21 cellular contexts compared by ENCODE assay signal in the genomic region with DNA sequence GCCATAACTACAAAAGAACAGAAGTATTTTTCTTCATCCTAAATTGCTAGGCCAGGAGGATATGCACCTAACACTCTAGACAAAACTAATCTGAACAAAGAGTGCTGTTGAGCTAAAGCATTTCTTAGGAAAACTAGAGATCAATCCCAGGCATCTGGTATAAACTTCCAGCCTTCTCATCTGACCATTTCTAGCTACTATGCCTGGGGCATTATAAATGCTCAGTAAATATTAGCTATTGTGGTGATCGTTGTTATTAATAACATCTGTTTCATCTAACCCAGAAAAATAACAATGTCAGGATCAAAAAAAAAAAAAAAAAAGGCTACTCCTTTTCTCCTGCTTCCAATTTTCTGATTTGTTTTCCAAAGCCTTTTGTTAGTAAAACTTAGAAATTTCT. TPM values are rescaled to one million over a fixed set of nuclear protein-coding genes. Genes with fewer than 3 reads are reported as not detected.
DNase-seq lines count a peak whose midpoint lies in the region; ATAC-seq, FAIRE-seq and TF ChIP-seq lines count a peak whose summit lies in the region.
"Had no signal": no experiment of that assay in that cellular context is flagged by ENCODE, and none has a peak within 500 bp of the region (broad histone marks: within the 10 kb centered on the region; RNA-seq: fewer than 3 reads in every experiment).

No MANE protein-coding gene starts in this region.

- H4K20me1 ChIP-seq in PC-3 (ENCODE audit: low read length), result no peaks in the 10 kb centered on the region
- H4K20me1 ChIP-seq in endothelial cell of umbilical vein (replicated peaks; ENCODE audit: control insufficient read depth, extremely low read depth, insufficient read depth, low read length), result no peaks in the 10 kb centered on the region

- POLR2A ChIA-PET in PC-3 (lab: Charles Lee; ENCODE audit: unreplicated experiment) (no interaction called here), endothelial cell of umbilical vein (lab: Charles Lee) (no interaction called here)

- TF ChIP-seq CTCF in AG10803 (conservative IDR thresholded peaks at IDR 0.05; ENCODE audit: low read length) (no peak), PC-3 (conservative IDR thresholded peaks at IDR 0.05; ENCODE audit: low read depth, low read length) (no peak), endothelial cell of umbilical vein (IDR thresholded peaks at IDR 0.05; ENCODE audit: extremely low read depth in 1 of 2, insufficient read depth in 1 of 2, low read depth in 1 of 2, low read length in 2 of 2) (no peak), mesothelial cell of epicardium (IDR thresholded peaks at IDR 0.05; ENCODE audit: unreplicated experiment) (no peak), chondrocyte (IDR thresholded peaks at IDR 0.05) (no peak)

- no peaks in the 10 kb centered on the region for H3K9me1 ChIP-seq in endothelial cell of umbilical vein (replicated peaks; ENCODE audit: control insufficient read depth, extremely low read depth, insufficient read depth, low read length)

- dilution Hi-C loops in endothelial cell of umbilical vein (cut with MboI; ENCODE audit: extremely low pct_ligation_motif_present, low sequenced_read_pairs), result no loop called here

- DNase-seq in AG10803 (ENCODE audit: low read depth) (peak; percentile 27), PC-3 (peak; percentile 22), endothelial cell of umbilical vein (ENCODE audit: low read depth, low spot score) (no peak), mesothelial cell of epicardium (ENCODE audit: low spot score in 2 of 2, unreplicated experiment in 2 of 2) (no peak), H54 (ENCODE audit: insufficient read length, low spot score) (no peak), chondrocyte (ENCODE audit: low spot score) (no peak), amygdala (lab: John Stamatoyannopoulos, UW) (no peak)
- DNase-seq in effector memory CD4-positive, alpha-beta T cell, result no peak
- DNase-seq: AML-193, COR-L47, Kasumi-1, NCI-H187, NCI-H345, NCI-H526 treated with DMSO at 0.1 percent for 48 hours, RPMI8226 had no signal

- H3K9me3 Mint-ChIP-seq in mesothelial cell of epicardium (peaks cover 5% of the 10 kb centered on the region), chondrocyte (ENCODE audit: low read depth) (no peaks in the 10 kb centered on the region)

- H3K4me1 ChIP-seq in PC-3 (ENCODE audit: insufficient read depth, low read length), result peaks cover 35% of the 10 kb centered on the region
- no peaks in the 10 kb centered on the region for H3K4me1 ChIP-seq in endothelial cell of umbilical vein (ENCODE audit: control insufficient read depth, extremely low read depth, insufficient read depth, low read length)
- no peaks in the 10 kb centered on the region for H3K4me1 ChIP-seq in effector memory CD4-positive, alpha-beta T cell (ENCODE audit: control insufficient read depth, insufficient read depth, low read length, poor library complexity, severe bottlenecking)

- no peak for TF ChIP-seq POLR2A in endothelial cell of umbilical vein (IDR thresholded peaks at IDR 0.05; ENCODE audit: low read depth, low read length)
- no peak for TF ChIP-seq POLR2A in H54 (IDR thresholded peaks at IDR 0.05; ENCODE audit: low read depth, low read length)

- H2AFZ ChIP-seq in PC-3 (ENCODE audit: low read length) (no peak overlapping the region), endothelial cell of umbilical vein (ENCODE audit: low read depth, low read length) (peak overlapping the region; percentile 26)

- peak overlapping the region; percentile 72 for H3K4me2 ChIP-seq in PC-3 (ENCODE audit: low read length)
- no peak overlapping the region for H3K4me2 ChIP-seq in endothelial cell of umbilical vein (ENCODE audit: insufficient read depth, low read length)

- peak overlapping the region; percentile 60 for H3K27ac ChIP-seq in PC-3 (ENCODE audit: low read length)
- H3K27ac ChIP-seq in endothelial cell of umbilical vein (ENCODE audit: insufficient read depth, low read depth, low read length), result no peak overlapping the region
- no peak overlapping the region for H3K27ac ChIP-seq in effector memory CD4-positive, alpha-beta T cell (ENCODE audit: insufficient read depth, low read length, poor library complexity, severe bottlenecking)
- H3K27ac ChIP-seq: SJSA1 had no signal

- no peak overlapping the region for H3K4me3 ChIP-seq in AG10803 (ENCODE audit: low read length)
- H3K4me3 ChIP-seq in PC-3 (ENCODE audit: low read length), result no peak overlapping the region
- no peak overlapping the region for H3K4me3 ChIP-seq in endothelial cell of umbilical vein (replicated peaks in 1 of 3; ENCODE audit: insufficient read depth in 1 of 3, low read depth in 1 of 3, low read length in 3 of 3)
- H3K4me3 ChIP-seq in effector memory CD4-positive, alpha-beta T cell (ENCODE audit: insufficient read depth, low read depth, low read length, poor library complexity, severe bottlenecking), result no peak overlapping the region
- H3K4me3 ChIP-seq: SJSA1 had no signal

- H3K27ac Mint-ChIP-seq in mesothelial cell of epicardium (peak overlapping the region; percentile 60), chondrocyte (ENCODE audit: unreplicated experiment) (no peak overlapping the region)

- BruUV-seq in PC-3 (replicated peaks; lab: Mats Ljungman, UMichigan) (no TSS peak), endothelial cell of umbilical vein (replicated peaks; lab: Mats Ljungman, UMichigan) (no TSS peak)

- H3K36me3 Mint-ChIP-seq in mesothelial cell of epicardium, result no peaks in the 10 kb centered on the region
- H3K36me3 Mint-ChIP-seq in chondrocyte (ENCODE audit: low read depth), result no peaks in the 10 kb centered on the region

- H3K79me2 ChIP-seq in PC-3 (ENCODE audit: low read length), result no peaks in the 10 kb centered on the region
- H3K79me2 ChIP-seq in endothelial cell of umbilical vein (ENCODE audit: control insufficient read depth, insufficient read depth, low read length), result no peaks in the 10 kb centered on the region

- FAIRE-seq in endothelial cell of umbilical vein (lab: Jason Lieb, UNC) (peak; percentile 4), H54 (lab: Jason Lieb, UNC) (no peak)

- H3F3A ChIP-seq in PC-3 (ENCODE audit: low read length, unreplicated experiment), result no peaks in the 10 kb centered on the region

- H3K4me3 Mint-ChIP-seq in mesothelial cell of epicardium (no peak overlapping the region), chondrocyte (ENCODE audit: unreplicated experiment) (no peak overlapping the region)
- H3K4me3 Mint-ChIP-seq: IgD-negative memory B cell had no signal

- H3K27me3 ChIP-seq in PC-3 (ENCODE audit: low read length), result no peaks in the 10 kb centered on the region
- no peaks in the 10 kb centered on the region for H3K27me3 ChIP-seq in endothelial cell of umbilical vein (ENCODE audit: control insufficient read depth in 2 of 2, insufficient read depth in 2 of 2, low read length in 2 of 2)
- H3K27me3 ChIP-seq in effector memory CD4-positive, alpha-beta T cell (replicated peaks; ENCODE audit: control insufficient read depth, insufficient read depth, low read length, poor library complexity, severe bottlenecking), result no peaks in the 10 kb centered on the region
- H3K27me3 ChIP-seq: SJSA1 had no signal

- H3K36me3 ChIP-seq in PC-3 (ENCODE audit: low read depth, low read length), result no peaks in the 10 kb centered on the region
- H3K36me3 ChIP-seq in endothelial cell of umbilical vein (ENCODE audit: control insufficient read depth in 2 of 2, extremely low read depth in 1 of 2, insufficient read depth in 2 of 2, low read length in 2 of 2), result no peaks in the 10 kb centered on the region
- H3K36me3 ChIP-seq in effector memory CD4-positive, alpha-beta T cell (ENCODE audit: control insufficient read depth, insufficient read depth, low read length), result no peaks in the 10 kb centered on the region
- H3K36me3 ChIP-seq: SJSA1 had no signal

- no peaks in the 10 kb centered on the region for H3K9me2 ChIP-seq in PC-3 (replicated peaks; ENCODE audit: low read length)

- H3K4me1 Mint-ChIP-seq in mesothelial cell of epicardium (peaks cover 20% of the 10 kb centered on the region), chondrocyte (ENCODE audit: low read depth) (peaks cover 4% of the 10 kb centered on the region)
- H3K4me1 Mint-ChIP-seq: IgD-negative memory B cell had no signal

- no peak overlapping the region for H3K9ac ChIP-seq in PC-3 (ENCODE audit: low read length)
- no peak overlapping the region for H3K9ac ChIP-seq in endothelial cell of umbilical vein (replicated peaks; ENCODE audit: extremely low read depth, insufficient read depth, low read length)

- intact Hi-C loops in PC-3 (cut with micrococcal nuclease), result loop anchor here (2.0 kb wide), 1 partner anchor 38 kb away; no protein-coding TSS in a partner anchor
- intact Hi-C loops in endothelial cell of umbilical vein (cut with micrococcal nuclease), result no loop called here

- ATAC-seq in PC-3, result no peak

- CTCF ChIA-PET in PC-3 (lab: Charles Lee) (no interaction called here), endothelial cell of umbilical vein (lab: Charles Lee) (interaction anchor here (0.6 to 1.4 kb wide), 3 partner anchors 22 to 148 kb away, joined by 3 to 4 read pairs (median 3); no protein-coding TSS in a partner anchor)

- H3K27me3 Mint-ChIP-seq in mesothelial cell of epicardium (ENCODE audit: low read depth) (no peaks in the 10 kb centered on the region), chondrocyte (ENCODE audit: low read depth) (no peaks in the 10 kb centered on the region)
- H3K27me3 Mint-ChIP-seq: IgD-negative memory B cell had no signal

- no peaks in the 10 kb centered on the region for H3K9me3 ChIP-seq in PC-3 (ENCODE audit: low read length)
- H3K9me3 ChIP-seq in endothelial cell of umbilical vein (replicated peaks; ENCODE audit: control insufficient read depth, insufficient read depth, low read length), result no peaks in the 10 kb centered on the region
- H3K9me3 ChIP-seq in effector memory CD4-positive, alpha-beta T cell (ENCODE audit: control insufficient read depth, low read length), result no peaks in the 10 kb centered on the region
- H3K9me3 ChIP-seq: SJSA1 had no signal

RNA-seq across cellular contexts. Expression of a gene that starts 7.7 kb away (rescaled TPM):
- total RNA-seq in PC-3 (2014; rRNA removed), result not detected in 2 replicates
- total RNA-seq in endothelial cell of umbilical vein, result not detected in 2 replicates
- 0.04 TPM in 1 of 2 replicates, not detected in the other for polyA plus RNA-seq in endothelial cell of umbilical vein
- not detected in 2 replicates for polyA plus RNA-seq in endothelial cell of umbilical vein (2011; cell fraction: cytosol; rRNA removed)
- 0.09 TPM in 1 of 2 replicates, not detected in the other for polyA plus RNA-seq in endothelial cell of umbilical vein (2011; cell fraction: nucleus; rRNA removed)
- polyA plus RNA-seq in endothelial cell of umbilical vein (2012), result not detected in 2 replicates
- not detected in 2 replicates for polyA minus RNA-seq in endothelial cell of umbilical vein
- not detected for polyA minus RNA-seq in endothelial cell of umbilical vein (2011; cell fraction: cytosol; rRNA and poly(A)+ RNA removed)
- not detected in 2 replicates for polyA minus RNA-seq in endothelial cell of umbilical vein (2011; cell fraction: nucleus; rRNA and poly(A)+ RNA removed)
- total RNA-seq in mesothelial cell of epicardium, result not detected in 3 replicates
- not detected in 3 replicates for total RNA-seq in chondrocyte
- total RNA-seq: Daoy, H1, HT1080, OCI-LY7 had no signal
- polyA plus RNA-seq: H1, IgD-negative memory B cell had no signal

RNA-seq across cellular contexts. Expression of a gene that starts 35.3 kb away (rescaled TPM):
- total RNA-seq in PC-3 (2014; rRNA removed) (1.8 and 2.0 TPM in 2 replicates), endothelial cell of umbilical vein (0.66 TPM in 1 of 2 replicates, not detected in the other), mesothelial cell of epicardium (0.73 to 1.6 TPM (median 1.5 TPM) in 3 replicates), chondrocyte (0.60 TPM in 1 of 3 replicates, not detected in the others)
- polyA plus RNA-seq in endothelial cell of umbilical vein, result not detected in 2 replicates
- 0.21 and 0.32 TPM in 2 replicates for polyA plus RNA-seq in endothelial cell of umbilical vein (2011; cell fraction: cytosol; rRNA removed)
- 0.10 and 0.45 TPM in 2 replicates for polyA plus RNA-seq in endothelial cell of umbilical vein (2011; cell fraction: nucleus; rRNA removed)
- polyA plus RNA-seq in endothelial cell of umbilical vein (2012), result not detected in 2 replicates
- polyA minus RNA-seq in endothelial cell of umbilical vein, result not detected in 2 replicates
- polyA minus RNA-seq in endothelial cell of umbilical vein (2011; cell fraction: cytosol; rRNA and poly(A)+ RNA removed), result not detected
- not detected in 2 replicates for polyA minus RNA-seq in endothelial cell of umbilical vein (2011; cell fraction: nucleus; rRNA and poly(A)+ RNA removed)
- polyA plus RNA-seq: IgD-negative memory B cell had no signal

Comparison
In these comparisons a context has a peak if more than half of its experiments do, and no peak if none do; other contexts are left out.
1. DNase-seq: peak in AG10803 (single experiment) and PC-3 (single experiment); none in endothelial cell of umbilical vein (single experiment), mesothelial cell of epicardium (0 of 2), H54 (single experiment), chondrocyte (single experiment), amygdala (0 of 56) and effector memory CD4-positive, alpha-beta T cell (0 of 3).